13 cellular contexts compared by ENCODE assay signal in genomic region chr2:186751790-186752189, GRCh38. TPM values are rescaled to one million over a fixed set of nuclear protein-coding genes. Genes with fewer than 3 reads are reported as not detected.
DNase-seq lines count a peak whose midpoint lies in the region; ATAC-seq and TF ChIP-seq lines count a peak whose summit lies in the region.
"Had no signal": no experiment of that assay in that cellular context is flagged by ENCODE, and none has a peak within 500 bp of the region (broad histone marks: within the 10 kb centered on the region; RNA-seq: fewer than 3 reads in every experiment).

No MANE protein-coding gene starts in this region.

- peaks cover 0 to 4% (median 0%) of the 10 kb centered on the region in 3 donors for H3K36me3 ChIP-seq in esophagus squamous epithelium

- H3K27me3 ChIP-seq in esophagus squamous epithelium = no peaks in the 10 kb centered on the region

- H3K4me1 Mint-ChIP-seq in WTC11 (peaks cover 8% of the 10 kb centered on the region), glutamatergic neuron (ENCODE audit: low read depth, unreplicated experiment) (no peaks in the 10 kb centered on the region)

- 27 to 31% methylated on average over 1 of the region's 1 CpG for WGBS in esophagus squamous epithelium, 2 donors

- ATAC-seq in GM18861 (IDR thresholded peaks at IDR 0.05; ENCODE audit: unreplicated experiment) (peak; percentile 69), GM21423 (IDR thresholded peaks at IDR 0.05; ENCODE audit: unreplicated experiment) (peak; percentile 71), HG03064 (IDR thresholded peaks at IDR 0.05; ENCODE audit: low read depth, unreplicated experiment) (peak; percentile 80), WTC11 (no peak)
- ATAC-seq: K562 had no signal

- DNase-seq in WTC11 (ENCODE audit: low spot score) (no peak), GM13976 (ENCODE audit: low spot score) (no peak), glutamatergic neuron (no peak), esophagus squamous epithelium (lab: John Stamatoyannopoulos, UW) (no peak), COLO829 (ENCODE audit: low spot score) (no peak)
- DNase-seq: activated T-cell treated with anti-CD3 and anti-CD28 coated beads, Interleukin-2, amount 50 U/mL, for 24 hours; HCEC 1CT; SHP77 had no signal

- in situ Hi-C loops in GM13976 (cut with MboI; ENCODE audit: low sequenced_read_pairs, unreplicated experiment) = no loop called here

- H3K36me3 Mint-ChIP-seq in WTC11 (peaks cover 17% of the 10 kb centered on the region), glutamatergic neuron (ENCODE audit: unreplicated experiment) (no peaks in the 10 kb centered on the region)

- TF ChIP-seq POLR2A in esophagus squamous epithelium (IDR thresholded peaks at IDR 0.05) = no peak

- H3K27ac Mint-ChIP-seq in WTC11 = peak overlapping the region; percentile 20; the same call in 1 of the 2 replicates
- H3K27ac Mint-ChIP-seq in glutamatergic neuron (ENCODE audit: unreplicated experiment) = no peak overlapping the region
- H3K27ac Mint-ChIP-seq: activated T-cell treated with anti-CD3 and anti-CD28 coated beads, Interleukin-2, amount 50 U/mL, for 24 hours had no signal

- CTCF ChIA-PET in WTC11 (lab: Charles Lee) = no interaction called here

- H3K4me3 ChIP-seq in esophagus squamous epithelium = no peak overlapping the region
- H3K4me3 ChIP-seq: K562 had no signal

- no peaks in the 10 kb centered on the region for H3K4me1 ChIP-seq in esophagus squamous epithelium

- H3K27ac ChIP-seq in esophagus squamous epithelium = no peak overlapping the region
- H3K27ac ChIP-seq: C4-2B had no signal

- intact Hi-C loops in esophagus squamous epithelium (cut with DNase I) = no loop called here

- H3K9me3 Mint-ChIP-seq in WTC11 = peaks cover 3% of the 10 kb centered on the region; the same call in 1 of the 2 replicates
- no peaks in the 10 kb centered on the region for H3K9me3 Mint-ChIP-seq in glutamatergic neuron (ENCODE audit: unreplicated experiment)
- H3K9me3 Mint-ChIP-seq: activated T-cell treated with anti-CD3 and anti-CD28 coated beads, Interleukin-2, amount 50 U/mL, for 24 hours had no signal

- H3K9me3 ChIP-seq in esophagus squamous epithelium = no peaks in the 10 kb centered on the region

- POLR2A ChIA-PET in WTC11 (lab: Charles Lee) = no interaction called here

- H3K27me3 Mint-ChIP-seq in WTC11 (ENCODE audit: low read depth) = peaks cover 2% of the 10 kb centered on the region
- no peaks in the 10 kb centered on the region for H3K27me3 Mint-ChIP-seq in glutamatergic neuron (ENCODE audit: unreplicated experiment)
- H3K27me3 Mint-ChIP-seq: activated T-cell treated with anti-CD3 and anti-CD28 coated beads, Interleukin-2, amount 50 U/mL, for 24 hours had no signal

- no peak overlapping the region for H3K4me3 Mint-ChIP-seq in WTC11
- no peak overlapping the region for H3K4me3 Mint-ChIP-seq in glutamatergic neuron (ENCODE audit: unreplicated experiment)
- H3K4me3 Mint-ChIP-seq: activated T-cell treated with anti-CD3 and anti-CD28 coated beads, Interleukin-2, amount 50 U/mL, for 24 hours had no signal

- TF ChIP-seq CTCF in WTC11 (IDR thresholded peaks at IDR 0.05) (no peak), GM13976 (IDR thresholded peaks at IDR 0.05; ENCODE audit: borderline replicate concordance, control extremely low read depth, extremely low read depth, insufficient read depth, missing control alignments) (no peak), glutamatergic neuron (IDR thresholded peaks at IDR 0.05; ENCODE audit: partially characterized antibody, unreplicated experiment) (no peak), esophagus squamous epithelium (IDR thresholded peaks at IDR 0.05) (no peak)

TF ChIP-seq in WTC11, 78 proteins besides CTCF, POLR2A, EP300 and RAD21:
- no peak for TF ChIP-seq HMGXB4 (CRISPR knock-in tag; IDR thresholded peaks at IDR 0.05)
- no peak for TF ChIP-seq ATF2 (CRISPR knock-in tag; IDR thresholded peaks at IDR 0.05; ENCODE audit: borderline replicate concordance, low read depth)
- no peak for TF ChIP-seq HMGA2 (CRISPR knock-in tag; IDR thresholded peaks at IDR 0.05)
- no peak for TF ChIP-seq TCF7 (CRISPR knock-in tag; IDR thresholded peaks at IDR 0.05; ENCODE audit: low read depth)
- TF ChIP-seq EMX1 (CRISPR knock-in tag; IDR thresholded peaks at IDR 0.05) = no peak
- no peak for TF ChIP-seq FOXP1 (CRISPR knock-in tag; IDR thresholded peaks at IDR 0.05; ENCODE audit: borderline replicate concordance)
- no peak for TF ChIP-seq CREB1 (CRISPR knock-in tag; IDR thresholded peaks at IDR 0.05)
- no peak for TF ChIP-seq OVOL2 (CRISPR knock-in tag; IDR thresholded peaks at IDR 0.05; ENCODE audit: borderline replicate concordance)
- TF ChIP-seq TEAD1 (CRISPR knock-in tag; IDR thresholded peaks at IDR 0.05) = no peak
- no peak for TF ChIP-seq IRF1 (CRISPR knock-in tag; IDR thresholded peaks at IDR 0.05)
TF ChIP-seq in WTC11: peak in this region for 0.

RNA-seq across cellular contexts. Expression of gene FAM171B, which starts 57.9 kb away (rescaled TPM):
- total RNA-seq in WTC11 (2021) (19.6 to 28.5 TPM (median 21.4 TPM) in 3 replicates), glutamatergic neuron (ENCODE audit: unreplicated experiment) (82.8 TPM), esophagus squamous epithelium (1 to 10 TPM in 2 of 4 donors, under 1 TPM in 2; 0.27 to 3.8 (median 1.3) TPM)
